In the genomic region with DNA sequence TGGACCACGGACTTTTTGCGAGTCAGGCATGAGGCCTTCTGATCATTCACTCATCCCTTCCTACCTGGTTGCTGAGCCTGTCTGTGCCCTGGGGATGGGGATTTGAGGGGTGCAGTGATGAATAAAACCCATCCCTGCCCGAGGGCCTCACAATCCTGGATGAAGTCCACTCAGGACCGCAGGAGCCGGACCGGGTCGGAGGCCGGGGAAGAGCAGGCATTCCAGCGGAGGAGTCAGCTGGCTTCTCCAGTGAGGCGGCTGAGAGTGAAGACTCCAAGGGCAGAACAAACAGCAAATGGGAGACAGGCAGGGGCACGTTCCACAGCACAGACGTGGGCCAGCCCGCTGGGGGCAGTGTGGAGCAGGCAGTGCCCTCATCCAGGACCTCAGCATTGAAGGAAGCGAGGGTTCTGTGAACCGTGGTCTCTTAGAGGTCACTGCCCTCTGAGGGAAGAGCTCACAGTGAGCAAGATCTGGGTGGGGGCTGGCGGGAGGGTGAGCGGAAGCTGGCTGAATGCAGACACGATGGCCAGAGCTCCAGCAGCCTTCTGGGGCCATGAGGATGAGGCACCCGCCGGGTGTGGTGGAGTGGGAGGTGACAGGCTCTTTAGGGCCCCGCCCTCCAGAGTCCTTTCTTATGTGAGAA, we compare ENCODE assay signal across 1 cellular context.
TF ChIP-seq lines count a peak whose summit lies in the region.

No MANE protein-coding gene starts in this region.

TF ChIP-seq in HepG2, 621 proteins besides CTCF, POLR2A, EP300 and RAD21 (continued from another document and continues in another):
- TF ChIP-seq ZSCAN31 (CRISPR knock-in tag; IDR thresholded peaks at IDR 0.05; ENCODE audit: low read depth) (no peak), SKI (IDR thresholded peaks at IDR 0.05; ENCODE audit: partially characterized antibody) (peak; percentile 35), ATF7 (IDR thresholded peaks at IDR 0.05) (no peak), ATF7 (CRISPR knock-in tag; IDR thresholded peaks at IDR 0.05) (no peak), ASH2L (IDR thresholded peaks at IDR 0.05; ENCODE audit: insufficient read length, low read depth, low read length) (peak; percentile 21), IRF2 (CRISPR knock-in tag; IDR thresholded peaks at IDR 0.05) (0 out of 2 replicates have a peak, but pooled peaks have one; percentile 37), ZNF343 (CRISPR knock-in tag; IDR thresholded peaks at IDR 0.05) (peak; percentile 66; the same call in 1 of the 2 replicates), RFX1 (IDR thresholded peaks at IDR 0.05) (no peak), SMYD3 (CRISPR knock-in tag; IDR thresholded peaks at IDR 0.05) (no peak), HNRNPLL (IDR thresholded peaks at IDR 0.05; ENCODE audit: low read depth, low read length, poor library complexity, severe bottlenecking) (no peak), RXRB (CRISPR knock-in tag; IDR thresholded peaks at IDR 0.05; ENCODE audit: borderline replicate concordance) (peak; percentile 76), ZNF550 (CRISPR knock-in tag; IDR thresholded peaks at IDR 0.05; ENCODE audit: borderline replicate concordance) (no peak), ZNF224 (CRISPR knock-in tag; IDR thresholded peaks at IDR 0.05) (0 out of 2 replicates have a peak, but pooled peaks have one; percentile 50), SP4 (CRISPR knock-in tag; IDR thresholded peaks at IDR 0.05) (peak; percentile 39; the same call in 1 of the 2 replicates), TARDBP (CRISPR knock-in tag; IDR thresholded peaks at IDR 0.05) (no peak), GABPA (IDR thresholded peaks at IDR 0.05; ENCODE audit: low read depth, low read length) (no peak), GABPA (CRISPR knock-in tag; IDR thresholded peaks at IDR 0.05; ENCODE audit: low read depth) (peak; percentile 91), RAD51 (IDR thresholded peaks at IDR 0.05; ENCODE audit: borderline replicate concordance) (no peak), RARA (CRISPR knock-in tag; IDR thresholded peaks at IDR 0.05) (peak; percentile 55; the same call in 1 of the 2 replicates), ZNF614 (CRISPR knock-in tag; IDR thresholded peaks at IDR 0.05; ENCODE audit: borderline replicate concordance) (no peak), PHF21A (CRISPR knock-in tag; IDR thresholded peaks at IDR 0.05) (no peak; the same call in 1 of the 2 replicates), GLI4 (CRISPR knock-in tag; IDR thresholded peaks at IDR 0.05; ENCODE audit: borderline replicate concordance) (0 out of 2 replicates have a peak, but pooled peaks have one; percentile 62), ZNF556 (CRISPR knock-in tag; IDR thresholded peaks at IDR 0.05; ENCODE audit: borderline replicate concordance) (peak; percentile 48; the same call in 1 of the 2 replicates), ZNF780A (CRISPR knock-in tag; IDR thresholded peaks at IDR 0.05) (no peak), KDM2A (CRISPR knock-in tag; IDR thresholded peaks at IDR 0.05; ENCODE audit: borderline replicate concordance, low read depth) (peak; percentile 35; the same call in 1 of the 2 replicates), ZNF598 (CRISPR knock-in tag; IDR thresholded peaks at IDR 0.05; ENCODE audit: borderline replicate concordance) (peak; percentile 77; the same call in 1 of the 2 replicates), SPEN (CRISPR knock-in tag; IDR thresholded peaks at IDR 0.05; ENCODE audit: low read depth) (peak; percentile 65), ZSCAN22 (CRISPR knock-in tag; IDR thresholded peaks at IDR 0.05) (no peak), NBN (conservative IDR thresholded peaks at IDR 0.05) (no peak), ZNF781 (CRISPR knock-in tag; IDR thresholded peaks at IDR 0.05; ENCODE audit: borderline replicate concordance, not compliant biosample characterization) (peak; percentile 69), ZNF792 (CRISPR knock-in tag; IDR thresholded peaks at IDR 0.05) (0 out of 2 replicates have a peak, but pooled peaks have one; percentile 56), SALL1 (CRISPR knock-in tag; IDR thresholded peaks at IDR 0.05) (peak; percentile 63; the same call in 1 of the 2 replicates), KLF6 (CRISPR knock-in tag; IDR thresholded peaks at IDR 0.05) (no peak), IRX3 (CRISPR knock-in tag; IDR thresholded peaks at IDR 0.05; ENCODE audit: borderline replicate concordance, low read depth) (no peak), TP53 (CRISPR knock-in tag; conservative IDR thresholded peaks at IDR 0.05) (no peak), TGIF2 (CRISPR knock-in tag; IDR thresholded peaks at IDR 0.05) (no peak), YY1 (IDR thresholded peaks at IDR 0.05; ENCODE audit: insufficient read depth, insufficient replicate concordance, low read depth, low read length) (no peak), ZNF530 (CRISPR knock-in tag; IDR thresholded peaks at IDR 0.05; ENCODE audit: low read depth) (no peak)
- TF ChIP-seq, protein P1, sequence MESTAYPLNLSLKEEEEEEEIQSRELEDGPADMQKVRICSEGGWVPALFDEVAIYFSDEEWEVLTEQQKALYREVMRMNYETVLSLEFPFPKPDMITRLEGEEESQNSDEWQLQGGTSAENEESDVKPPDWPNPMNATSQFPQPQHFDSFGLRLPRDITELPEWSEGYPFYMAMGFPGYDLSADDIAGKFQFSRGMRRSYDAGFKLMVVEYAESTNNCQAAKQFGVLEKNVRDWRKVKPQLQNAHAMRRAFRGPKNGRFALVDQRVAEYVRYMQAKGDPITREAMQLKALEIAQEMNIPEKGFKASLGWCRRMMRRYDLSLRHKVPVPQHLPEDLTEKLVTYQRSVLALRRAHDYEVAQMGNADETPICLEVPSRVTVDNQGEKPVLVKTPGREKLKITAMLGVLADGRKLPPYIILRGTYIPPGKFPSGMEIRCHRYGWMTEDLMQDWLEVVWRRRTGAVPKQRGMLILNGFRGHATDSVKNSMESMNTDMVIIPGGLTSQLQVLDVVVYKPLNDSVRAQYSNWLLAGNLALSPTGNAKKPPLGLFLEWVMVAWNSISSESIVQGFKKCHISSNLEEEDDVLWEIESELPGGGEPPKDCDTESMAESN (CRISPR knock-in tag; conservative IDR thresholded peaks at IDR 0.05) = peak; percentile 63; the same call in 1 of the 2 replicates
- TF ChIP-seq, protein P2, sequence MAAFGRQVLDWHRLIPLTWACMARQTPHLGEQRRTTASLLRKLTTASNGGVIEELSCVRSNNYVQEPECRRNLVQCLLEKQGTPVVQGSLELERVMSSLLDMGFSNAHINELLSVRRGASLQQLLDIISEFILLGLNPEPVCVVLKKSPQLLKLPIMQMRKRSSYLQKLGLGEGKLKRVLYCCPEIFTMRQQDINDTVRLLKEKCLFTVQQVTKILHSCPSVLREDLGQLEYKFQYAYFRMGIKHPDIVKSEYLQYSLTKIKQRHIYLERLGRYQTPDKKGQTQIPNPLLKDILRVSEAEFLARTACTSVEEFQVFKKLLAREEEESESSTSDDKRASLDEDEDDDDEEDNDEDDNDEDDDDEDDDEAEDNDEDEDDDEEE (CRISPR knock-in tag; IDR thresholded peaks at IDR 0.05) = no peak
- TF ChIP-seq, protein P3, sequence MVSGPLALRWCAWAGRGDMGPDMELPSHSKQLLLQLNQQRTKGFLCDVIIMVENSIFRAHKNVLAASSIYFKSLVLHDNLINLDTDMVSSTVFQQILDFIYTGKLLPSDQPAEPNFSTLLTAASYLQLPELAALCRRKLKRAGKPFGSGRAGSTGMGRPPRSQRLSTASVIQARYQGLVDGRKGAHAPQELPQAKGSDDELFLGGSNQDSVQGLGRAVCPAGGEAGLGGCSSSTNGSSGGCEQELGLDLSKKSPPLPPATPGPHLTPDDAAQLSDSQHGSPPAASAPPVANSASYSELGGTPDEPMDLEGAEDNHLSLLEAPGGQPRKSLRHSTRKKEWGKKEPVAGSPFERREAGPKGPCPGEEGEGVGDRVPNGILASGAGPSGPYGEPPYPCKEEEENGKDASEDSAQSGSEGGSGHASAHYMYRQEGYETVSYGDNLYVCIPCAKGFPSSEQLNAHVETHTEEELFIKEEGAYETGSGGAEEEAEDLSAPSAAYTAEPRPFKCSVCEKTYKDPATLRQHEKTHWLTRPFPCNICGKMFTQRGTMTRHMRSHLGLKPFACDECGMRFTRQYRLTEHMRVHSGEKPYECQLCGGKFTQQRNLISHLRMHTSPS (CRISPR knock-in tag; IDR thresholded peaks at IDR 0.05; ENCODE audit: low read depth) = peak; percentile 57; the same call in 1 of the 2 replicates
- TF ChIP-seq, protein P4, sequence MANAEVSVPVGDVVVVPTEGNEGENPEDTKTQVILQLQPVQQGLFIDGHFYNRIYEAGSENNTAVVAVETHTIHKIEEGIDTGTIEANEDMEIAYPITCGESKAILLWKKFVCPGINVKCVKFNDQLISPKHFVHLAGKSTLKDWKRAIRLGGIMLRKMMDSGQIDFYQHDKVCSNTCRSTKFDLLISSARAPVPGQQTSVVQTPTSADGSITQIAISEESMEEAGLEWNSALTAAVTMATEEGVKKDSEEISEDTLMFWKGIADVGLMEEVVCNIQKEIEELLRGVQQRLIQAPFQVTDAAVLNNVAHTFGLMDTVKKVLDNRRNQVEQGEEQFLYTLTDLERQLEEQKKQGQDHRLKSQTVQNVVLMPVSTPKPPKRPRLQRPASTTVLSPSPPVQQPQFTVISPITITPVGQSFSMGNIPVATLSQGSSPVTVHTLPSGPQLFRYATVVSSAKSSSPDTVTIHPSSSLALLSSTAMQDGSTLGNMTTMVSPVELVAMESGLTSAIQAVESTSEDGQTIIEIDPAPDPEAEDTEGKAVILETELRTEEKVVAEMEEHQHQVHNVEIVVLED (CRISPR knock-in tag; IDR thresholded peaks at IDR 0.05; ENCODE audit: borderline replicate concordance) = peak; percentile 29; the same call in 1 of the 2 replicates
- TF ChIP-seq, protein P5, sequence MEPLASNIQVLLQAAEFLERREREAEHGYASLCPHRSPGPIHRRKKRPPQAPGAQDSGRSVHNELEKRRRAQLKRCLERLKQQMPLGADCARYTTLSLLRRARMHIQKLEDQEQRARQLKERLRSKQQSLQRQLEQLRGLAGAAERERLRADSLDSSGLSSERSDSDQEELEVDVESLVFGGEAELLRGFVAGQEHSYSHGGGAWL (CRISPR knock-in tag; IDR thresholded peaks at IDR 0.05) = no peak
- TF ChIP-seq, protein P6, sequence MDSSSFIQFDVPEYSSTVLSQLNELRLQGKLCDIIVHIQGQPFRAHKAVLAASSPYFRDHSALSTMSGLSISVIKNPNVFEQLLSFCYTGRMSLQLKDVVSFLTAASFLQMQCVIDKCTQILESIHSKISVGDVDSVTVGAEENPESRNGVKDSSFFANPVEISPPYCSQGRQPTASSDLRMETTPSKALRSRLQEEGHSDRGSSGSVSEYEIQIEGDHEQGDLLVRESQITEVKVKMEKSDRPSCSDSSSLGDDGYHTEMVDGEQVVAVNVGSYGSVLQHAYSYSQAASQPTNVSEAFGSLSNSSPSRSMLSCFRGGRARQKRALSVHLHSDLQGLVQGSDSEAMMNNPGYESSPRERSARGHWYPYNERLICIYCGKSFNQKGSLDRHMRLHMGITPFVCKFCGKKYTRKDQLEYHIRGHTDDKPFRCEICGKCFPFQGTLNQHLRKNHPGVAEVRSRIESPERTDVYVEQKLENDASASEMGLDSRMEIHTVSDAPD (CRISPR knock-in tag; IDR thresholded peaks at IDR 0.05) = no peak; the same call in 1 of the 2 replicates
- TF ChIP-seq, protein P7, sequence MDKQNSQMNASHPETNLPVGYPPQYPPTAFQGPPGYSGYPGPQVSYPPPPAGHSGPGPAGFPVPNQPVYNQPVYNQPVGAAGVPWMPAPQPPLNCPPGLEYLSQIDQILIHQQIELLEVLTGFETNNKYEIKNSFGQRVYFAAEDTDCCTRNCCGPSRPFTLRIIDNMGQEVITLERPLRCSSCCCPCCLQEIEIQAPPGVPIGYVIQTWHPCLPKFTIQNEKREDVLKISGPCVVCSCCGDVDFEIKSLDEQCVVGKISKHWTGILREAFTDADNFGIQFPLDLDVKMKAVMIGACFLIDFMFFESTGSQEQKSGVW (CRISPR knock-in tag; IDR thresholded peaks at IDR 0.05; ENCODE audit: borderline replicate concordance) = no peak
- TF ChIP-seq, protein P8, sequence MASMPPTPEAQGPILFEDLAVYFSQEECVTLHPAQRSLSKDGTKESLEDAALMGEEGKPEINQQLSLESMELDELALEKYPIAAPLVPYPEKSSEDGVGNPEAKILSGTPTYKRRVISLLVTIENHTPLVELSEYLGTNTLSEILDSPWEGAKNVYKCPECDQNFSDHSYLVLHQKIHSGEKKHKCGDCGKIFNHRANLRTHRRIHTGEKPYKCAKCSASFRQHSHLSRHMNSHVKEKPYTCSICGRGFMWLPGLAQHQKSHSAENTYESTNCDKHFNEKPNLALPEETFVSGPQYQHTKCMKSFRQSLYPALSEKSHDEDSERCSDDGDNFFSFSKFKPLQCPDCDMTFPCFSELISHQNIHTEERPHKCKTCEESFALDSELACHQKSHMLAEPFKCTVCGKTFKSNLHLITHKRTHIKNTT (CRISPR knock-in tag; IDR thresholded peaks at IDR 0.05) = no peak
- TF ChIP-seq, protein P9, sequence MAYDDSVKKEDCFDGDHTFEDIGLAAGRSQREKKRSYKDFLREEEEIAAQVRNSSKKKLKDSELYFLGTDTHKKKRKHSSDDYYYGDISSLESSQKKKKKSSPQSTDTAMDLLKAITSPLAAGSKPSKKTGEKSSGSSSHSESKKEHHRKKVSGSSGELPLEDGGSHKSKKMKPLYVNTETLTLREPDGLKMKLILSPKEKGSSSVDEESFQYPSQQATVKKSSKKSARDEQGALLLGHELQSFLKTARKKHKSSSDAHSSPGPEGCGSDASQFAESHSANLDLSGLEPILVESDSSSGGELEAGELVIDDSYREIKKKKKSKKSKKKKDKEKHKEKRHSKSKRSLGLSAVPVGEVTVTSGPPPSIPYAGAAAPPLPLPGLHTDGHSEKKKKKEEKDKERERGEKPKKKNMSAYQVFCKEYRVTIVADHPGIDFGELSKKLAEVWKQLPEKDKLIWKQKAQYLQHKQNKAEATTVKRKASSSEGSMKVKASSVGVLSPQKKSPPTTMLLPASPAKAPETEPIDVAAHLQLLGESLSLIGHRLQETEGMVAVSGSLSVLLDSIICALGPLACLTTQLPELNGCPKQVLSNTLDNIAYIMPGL (CRISPR knock-in tag; IDR thresholded peaks at IDR 0.05; ENCODE audit: borderline replicate concordance in 1 of 2, low read depth in 1 of 2) = peak; percentile 79 to 85
- TF ChIP-seq, protein P10, sequence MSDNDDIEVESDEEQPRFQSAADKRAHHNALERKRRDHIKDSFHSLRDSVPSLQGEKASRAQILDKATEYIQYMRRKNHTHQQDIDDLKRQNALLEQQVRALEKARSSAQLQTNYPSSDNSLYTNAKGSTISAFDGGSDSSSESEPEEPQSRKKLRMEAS (IDR thresholded peaks at IDR 0.05) = peak; percentile 53; the same call in 1 of the 2 replicates
- TF ChIP-seq, protein P11, sequence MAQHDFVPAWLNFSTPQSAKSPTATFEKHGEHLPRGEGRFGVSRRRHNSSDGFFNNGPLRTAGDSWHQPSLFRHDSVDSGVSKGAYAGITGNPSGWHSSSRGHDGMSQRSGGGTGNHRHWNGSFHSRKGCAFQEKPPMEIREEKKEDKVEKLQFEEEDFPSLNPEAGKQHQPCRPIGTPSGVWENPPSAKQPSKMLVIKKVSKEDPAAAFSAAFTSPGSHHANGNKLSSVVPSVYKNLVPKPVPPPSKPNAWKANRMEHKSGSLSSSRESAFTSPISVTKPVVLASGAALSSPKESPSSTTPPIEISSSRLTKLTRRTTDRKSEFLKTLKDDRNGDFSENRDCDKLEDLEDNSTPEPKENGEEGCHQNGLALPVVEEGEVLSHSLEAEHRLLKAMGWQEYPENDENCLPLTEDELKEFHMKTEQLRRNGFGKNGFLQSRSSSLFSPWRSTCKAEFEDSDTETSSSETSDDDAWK (CRISPR knock-in tag; IDR thresholded peaks at IDR 0.05) = no peak
- TF ChIP-seq, protein P12, sequence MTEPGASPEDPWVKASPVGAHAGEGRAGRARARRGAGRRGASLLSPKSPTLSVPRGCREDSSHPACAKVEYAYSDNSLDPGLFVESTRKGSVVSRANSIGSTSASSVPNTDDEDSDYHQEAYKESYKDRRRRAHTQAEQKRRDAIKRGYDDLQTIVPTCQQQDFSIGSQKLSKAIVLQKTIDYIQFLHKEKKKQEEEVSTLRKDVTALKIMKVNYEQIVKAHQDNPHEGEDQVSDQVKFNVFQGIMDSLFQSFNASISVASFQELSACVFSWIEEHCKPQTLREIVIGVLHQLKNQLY (CRISPR knock-in tag; IDR thresholded peaks at IDR 0.05) = no peak
